14 cellular contexts compared by ENCODE assay signal in the genomic region with DNA sequence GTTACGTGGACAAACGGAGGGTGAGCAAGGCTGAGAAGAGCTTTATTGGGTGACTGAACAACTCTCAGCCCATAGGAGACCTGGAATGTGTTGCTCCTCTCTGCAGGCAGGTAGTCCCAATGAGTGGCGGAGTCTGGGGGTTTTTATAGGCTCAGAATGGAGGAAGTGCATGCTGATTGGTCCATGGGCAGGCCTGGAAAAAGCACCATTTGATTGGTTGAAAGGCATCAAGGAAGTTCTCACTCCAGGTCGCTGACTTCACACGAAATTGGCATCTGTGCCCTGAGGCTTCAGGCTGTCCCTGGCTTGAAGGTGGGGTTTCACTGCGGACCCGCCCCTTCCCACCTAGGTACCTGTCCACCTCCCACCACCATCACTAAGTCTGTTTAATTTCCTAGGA.
DNase-seq lines count a peak whose midpoint lies in the region; ATAC-seq, FAIRE-seq and TF ChIP-seq lines count a peak whose summit lies in the region.
"Had no signal": no experiment of that assay in that cellular context is flagged by ENCODE, and none has a peak within 500 bp of the region (broad histone marks: within the 10 kb centered on the region; RNA-seq: fewer than 3 reads in every experiment).

No MANE protein-coding gene starts in this region.

- H3K9me1 ChIP-seq in K562 (ENCODE audit: control insufficient read depth, insufficient read depth, low read length) = no peaks in the 10 kb centered on the region

- H3K79me1 ChIP-seq in mesendoderm (ENCODE audit: low read length) = peaks cover 12% of the 10 kb centered on the region

- H3K18ac ChIP-seq in mesendoderm (ENCODE audit: low read length) = no peak overlapping the region

- H3K27ac ChIP-seq in CD8-positive, alpha-beta memory T cell (ENCODE audit: low read depth, low read length) = no peak overlapping the region
- H3K27ac ChIP-seq in HCT116 (ENCODE audit: low read depth, low read length) = no peak overlapping the region
- H3K27ac ChIP-seq in K562 (ENCODE audit: extremely low read depth, low read depth, low read length) = no peak overlapping the region
- no peak overlapping the region for H3K27ac ChIP-seq in mesendoderm (ENCODE audit: low read depth, low read length)
- H3K27ac ChIP-seq: 22Rv1 had no signal

- H3K4ac ChIP-seq in mesendoderm (ENCODE audit: low read depth, low read length) = no peak overlapping the region

- H3K4me3 Mint-ChIP-seq in CD8-positive, alpha-beta memory T cell = peak overlapping the region in 4 of 7 donors; percentile 8 to 94 (median 45)
- no peak overlapping the region for H3K4me3 Mint-ChIP-seq in activated CD4-positive, alpha-beta T cell treated with anti-CD3 and anti-CD28 coated beads, Interleukin-2, amount 10 ng/mL, durations not matched to agents 24 days and 14 days
- H3K4me3 Mint-ChIP-seq: CD14-positive monocyte; CD8-positive, alpha-beta T cell had no signal

- H2BK120ac ChIP-seq in mesendoderm (ENCODE audit: low read depth, low read length) = no peak overlapping the region

- peak overlapping the region in 2 of 8 donors; percentile 86 to 89 for H3K27ac Mint-ChIP-seq in CD8-positive, alpha-beta memory T cell
- no peak overlapping the region for H3K27ac Mint-ChIP-seq in activated CD4-positive, alpha-beta T cell treated with anti-CD3 and anti-CD28 coated beads, Interleukin-2, amount 10 ng/mL, durations not matched to agents 24 days and 14 days
- H3K27ac Mint-ChIP-seq: CD14-positive monocyte had no signal

- H3K4me1 Mint-ChIP-seq in CD8-positive, alpha-beta memory T cell = peaks cover 44 to 67% (median 50%) of the 10 kb centered on the region in 3 donors
- peaks cover 30% of the 10 kb centered on the region for H3K4me1 Mint-ChIP-seq in activated CD4-positive, alpha-beta T cell treated with anti-CD3 and anti-CD28 coated beads, Interleukin-2, amount 10 ng/mL, durations not matched to agents 24 days and 14 days

- no peak overlapping the region for H2BK15ac ChIP-seq in mesendoderm (replicated peaks; ENCODE audit: low read depth)

- no peak overlapping the region for H2AFZ ChIP-seq in HCT116 (ENCODE audit: low read depth, low read length, poor library complexity, severe bottlenecking)
- H2AFZ ChIP-seq in K562 (ENCODE audit: low read depth, low read length) = no peak overlapping the region

- no peak overlapping the region for H4K5ac ChIP-seq in mesendoderm (ENCODE audit: low read length)

- intact Hi-C loops in HCT116 (cut with micrococcal nuclease) (loop anchor here (10.0 kb wide), 1 partner anchor 761 kb away; no protein-coding TSS in a partner anchor), K562 (cut with micrococcal nuclease) (no loop called here)
- intact Hi-C loops in activated CD4-positive, alpha-beta T cell treated with anti-CD3 and anti-CD28 coated beads, Interleukin-2, amount 10 ng/mL, durations not matched to agents 24 days and 14 days (cut with micrococcal nuclease) = no loop called here

- H3K23ac ChIP-seq in mesendoderm (ENCODE audit: low read length) = no peak overlapping the region

- H3K9me3 Mint-ChIP-seq in CD8-positive, alpha-beta memory T cell = no peaks in the 10 kb centered on the region
- no peaks in the 10 kb centered on the region for H3K9me3 Mint-ChIP-seq in activated CD4-positive, alpha-beta T cell treated with anti-CD3 and anti-CD28 coated beads, Interleukin-2, amount 10 ng/mL, durations not matched to agents 24 days and 14 days
- H3K9me3 Mint-ChIP-seq: CD8-positive, alpha-beta T cell had no signal

- no peak for TF ChIP-seq CTCF in HCT116 (IDR thresholded peaks at IDR 0.05 in 2 of 3, conservative IDR thresholded peaks at IDR 0.05 in 1 of 3; ENCODE audit: borderline replicate concordance in 1 of 3, insufficient read depth in 1 of 3, low read depth in 2 of 3, low read length in 2 of 3)
- TF ChIP-seq CTCF in K562 (IDR thresholded peaks at IDR 0.05 in 2 of 3, conservative IDR thresholded peaks at IDR 0.05 in 1 of 3; ENCODE audit: insufficient read depth in 2 of 3, low read depth in 1 of 3, low read length in 3 of 3) = no peak

- no peak overlapping the region for H4K8ac ChIP-seq in mesendoderm (ENCODE audit: low read depth, low read length)

- H3K27me3 ChIP-seq in CD8-positive, alpha-beta memory T cell (ENCODE audit: insufficient read depth, low read length, poor library complexity, severe bottlenecking) = no peaks in the 10 kb centered on the region
- H3K27me3 ChIP-seq in HCT116 (ENCODE audit: insufficient read depth, low read length) (no peaks in the 10 kb centered on the region), K562 (ENCODE audit: control insufficient read depth in 2 of 2, insufficient read depth in 2 of 2, low read length in 2 of 2) (peaks cover 0 to 26% of the 10 kb centered on the region in 2 experiments; a peak in 1 of 5 replicates), mesendoderm (ENCODE audit: insufficient read depth, low read length, poor library complexity) (no peaks in the 10 kb centered on the region)

- H3K4me2 ChIP-seq in HCT116 (ENCODE audit: low read length) (no peak overlapping the region), K562 (ENCODE audit: insufficient read depth, low read length) (no peak overlapping the region), mesendoderm (ENCODE audit: low read length) (no peak overlapping the region)

- peaks cover 0 to 2% (median 0%) of the 10 kb centered on the region in 3 donors for H3K36me3 Mint-ChIP-seq in CD8-positive, alpha-beta memory T cell
- H3K36me3 Mint-ChIP-seq in activated CD4-positive, alpha-beta T cell treated with anti-CD3 and anti-CD28 coated beads, Interleukin-2, amount 10 ng/mL, durations not matched to agents 24 days and 14 days (ENCODE audit: low read depth) = no peaks in the 10 kb centered on the region
- H3K36me3 Mint-ChIP-seq: CD14-positive monocyte; CD8-positive, alpha-beta T cell had no signal

- WGBS in K562 (ENCODE audit: insufficient coverage, low coverage, missing lambda C conversion rate) = 3% methylated on average over 5 of the region's 7 CpGs
- WGBS in mesendoderm (ENCODE audit: extremely low coverage, insufficient coverage, low lambda C conversion rate) = no CpG with 5 or more reads among the region's 7 CpGs

- POLR2A ChIA-PET in CD8-positive, alpha-beta memory T cell (lab: Charles Lee) = interaction anchor here (1.3 kb wide), 1 partner anchor 26 kb away, joined by 4 read pairs; no protein-coding TSS in a partner anchor
- POLR2A ChIA-PET in HCT116 (lab: Charles Lee) (no interaction called here), K562 (lab: Yijun Ruan, JAX) (no interaction called here)

- H3K4me1 ChIP-seq in CD8-positive, alpha-beta memory T cell (ENCODE audit: insufficient read depth, low read length) = peaks cover 28% of the 10 kb centered on the region
- no peaks in the 10 kb centered on the region for H3K4me1 ChIP-seq in HCT116 (ENCODE audit: control insufficient read depth in 1 of 2, insufficient read depth in 2 of 2, low read length in 2 of 2)
- peaks cover 0 to 3% of the 10 kb centered on the region in 2 experiments; a peak in 1 of 5 replicates for H3K4me1 ChIP-seq in K562 (replicated peaks in 1 of 2; ENCODE audit: control insufficient read depth in 2 of 2, insufficient read depth in 2 of 2, low read length in 2 of 2)
- peaks cover 5% of the 10 kb centered on the region for H3K4me1 ChIP-seq in mesendoderm (ENCODE audit: control insufficient read depth, low read depth, low read length)

- H3K27me3 Mint-ChIP-seq in CD8-positive, alpha-beta memory T cell = no peaks in the 10 kb centered on the region
- no peaks in the 10 kb centered on the region for H3K27me3 Mint-ChIP-seq in activated CD4-positive, alpha-beta T cell treated with anti-CD3 and anti-CD28 coated beads, Interleukin-2, amount 10 ng/mL, durations not matched to agents 24 days and 14 days

- no peak overlapping the region for H3K9ac ChIP-seq in HCT116 (ENCODE audit: low read length)
- H3K9ac ChIP-seq in K562 (ENCODE audit: insufficient read depth in 1 of 2, low read depth in 2 of 2, low read length in 2 of 2) = no peak overlapping the region
- H3K9ac ChIP-seq in mesendoderm (ENCODE audit: low read length) = no peak overlapping the region

- H2BK5ac ChIP-seq in mesendoderm (ENCODE audit: low read length) = no peak overlapping the region

- TF ChIP-seq POLR2A in HCT116 (IDR thresholded peaks at IDR 0.05; ENCODE audit: borderline replicate concordance, extremely low read depth, insufficient read depth, insufficient read length) (no peak), K562 (conservative IDR thresholded peaks at IDR 0.05) (no peak)

- H2AK5ac ChIP-seq in mesendoderm (ENCODE audit: low read length) = no peak overlapping the region

- RAD21 ChIA-PET in HCT116 (lab: Charles Lee; ENCODE audit: low non-redundant PET in 1 of 2, low total read pairs in 2 of 2, uncharacterized antibody in 2 of 2, unreplicated experiment in 2 of 2) = no interaction called here

- DNase-seq in CD8-positive, alpha-beta memory T cell = no peak
- no peak for DNase-seq in HCT116 (ENCODE audit: low read depth, low spot score)
- no peak for DNase-seq in K562 (ENCODE audit: extremely low read depth in 1 of 4, low spot score in 3 of 4)
- peak; percentile 77 for DNase-seq in mesendoderm
- no peak for DNase-seq in DMS53 (lab: John Stamatoyannopoulos, UW)
- DNase-seq in retina = no peak
- no peak for DNase-seq in NCI-H226
- no peak for DNase-seq in activated CD4-positive, alpha-beta T cell treated with anti-CD3 and anti-CD28 coated beads, Interleukin-2, amount 10 ng/mL, durations not matched to agents 24 days and 14 days
- DNase-seq: Caco-2; CD8-positive, alpha-beta T cell; HCEC 1CT had no signal

- in situ Hi-C loops in K562 (cut with MboI) = no loop called here

- peaks cover 3% of the 10 kb centered on the region; the same call in 1 of the 2 replicates for H4K20me1 ChIP-seq in HCT116 (ENCODE audit: insufficient read depth)
- no peaks in the 10 kb centered on the region; the same call in 1 of the 2 replicates for H4K20me1 ChIP-seq in K562 (replicated peaks; ENCODE audit: control insufficient read depth, insufficient read depth, low read length)

- H3K9me2 ChIP-seq in HCT116 (ENCODE audit: insufficient read depth) = no peaks in the 10 kb centered on the region

- TF ChIP-seq RAD21 in HCT116 (IDR thresholded peaks at IDR 0.05; ENCODE audit: low read depth) = no peak
- no peak for TF ChIP-seq RAD21 in K562 (CRISPR knock-in tag; conservative IDR thresholded peaks at IDR 0.05 in 1 of 2, IDR thresholded peaks at IDR 0.05 in 1 of 2)

- ATAC-seq in HCT116 (peak; percentile 66), K562 (no peak)
- ATAC-seq: CD8-positive, alpha-beta T cell; GM12878 had no signal

- CTCF ChIA-PET in CD8-positive, alpha-beta memory T cell (lab: Charles Lee) = interaction anchor here (1.3 to 1.9 kb wide), 4 partner anchors 39 to 304 kb away, joined by 3 to 6 read pairs (median 4); no protein-coding TSS in a partner anchor
- CTCF ChIA-PET in HCT116 (lab: Charles Lee) (interaction anchor here (1.4 kb wide), 1 partner anchor 172 kb away, joined by 4 read pairs; no protein-coding TSS in a partner anchor), K562 (lab: Yijun Ruan, JAX; ENCODE audit: low intra/inter-chr PET ratio) (no interaction called here)

- no peak for TF ChIP-seq EP300 in K562 (IDR thresholded peaks at IDR 0.05; ENCODE audit: low read length)

- BruUV-seq in HCT116 (replicated peaks; lab: Mats Ljungman, UMichigan) (no TSS peak), K562 (replicated peaks; lab: Mats Ljungman, UMichigan) (no TSS peak)

- H3K56ac ChIP-seq in mesendoderm (ENCODE audit: low read length) = no peak overlapping the region

- no peak for FAIRE-seq in K562 (lab: Jason Lieb, UNC)
- FAIRE-seq: GM12878 had no signal

- H3K36me3 ChIP-seq in CD8-positive, alpha-beta memory T cell (ENCODE audit: insufficient read depth, low read length) = no peaks in the 10 kb centered on the region
- H3K36me3 ChIP-seq in HCT116 (ENCODE audit: control insufficient read depth in 1 of 2, insufficient read depth in 2 of 2, low read length in 2 of 2) = peaks cover 0 to 4% of the 10 kb centered on the region in 2 experiments; a peak in 1 of 4 replicates
- no peaks in the 10 kb centered on the region for H3K36me3 ChIP-seq in K562 (ENCODE audit: control insufficient read depth, insufficient read depth, low read length)
- no peaks in the 10 kb centered on the region for H3K36me3 ChIP-seq in mesendoderm (ENCODE audit: control insufficient read depth, insufficient read depth, low read length)

- H3K4me3 ChIP-seq in CD8-positive, alpha-beta memory T cell (ENCODE audit: low read length) = no peak overlapping the region
- H3K4me3 ChIP-seq in HCT116 (replicated peaks in 1 of 2; ENCODE audit: low read depth in 1 of 2, low read length in 2 of 2) = no peak overlapping the region
- H3K4me3 ChIP-seq in K562 = no peak overlapping the region
- no peak overlapping the region for H3K4me3 ChIP-seq in mesendoderm (ENCODE audit: low read length)
- H3K4me3 ChIP-seq: GM12878 had no signal

- no peaks in the 10 kb centered on the region for H3K9me3 ChIP-seq in CD8-positive, alpha-beta memory T cell (ENCODE audit: low read length)
- no peaks in the 10 kb centered on the region for H3K9me3 ChIP-seq in HCT116 (ENCODE audit: control insufficient read depth in 1 of 2, insufficient read depth in 1 of 2, low read depth in 1 of 2, low read length in 2 of 2)
- no peaks in the 10 kb centered on the region for H3K9me3 ChIP-seq in K562 (replicated peaks; ENCODE audit: control insufficient read depth, insufficient read depth, low read depth, low read length)
- H3K9me3 ChIP-seq: Caco-2 had no signal

- H3K79me2 ChIP-seq in HCT116 (ENCODE audit: insufficient read depth, low read length) = peaks cover 36% of the 10 kb centered on the region; the same call in 1 of the 2 replicates
- no peaks in the 10 kb centered on the region for H3K79me2 ChIP-seq in K562 (ENCODE audit: control insufficient read depth, insufficient read depth, low read length)
- peaks cover 7% of the 10 kb centered on the region for H3K79me2 ChIP-seq in mesendoderm (ENCODE audit: control insufficient read depth, insufficient read depth, low read length)
